ENCODE assay signal across 10 cellular contexts in genomic region chr12:121810234-121810817, GRCh38. TPM values are rescaled to one million over a fixed set of nuclear protein-coding genes. Genes with fewer than 3 reads are reported as not detected.
DNase-seq lines count a peak whose midpoint lies in the region; ATAC-seq and TF ChIP-seq lines count a peak whose summit lies in the region.
"Had no signal": no experiment of that assay in that cellular context is flagged by ENCODE, and none has a peak within 500 bp of the region (broad histone marks: within the 10 kb centered on the region; RNA-seq: fewer than 3 reads in every experiment).

No MANE protein-coding gene starts in this region.

- TF ChIP-seq EP300 in stomach (IDR thresholded peaks at IDR 0.05), result no peak

- intact Hi-C loops in left cardiac atrium (cut with DNase I), result loop anchor here in 1 of 2 donors (5.0 kb wide), 1 partner anchor 33 kb away; no protein-coding TSS in a partner anchor
- intact Hi-C loops in stomach (cut with DNase I; ENCODE audit: low total_unique reads), result loop anchor here (5.0 kb wide), 1 partner anchor 33 kb away; no protein-coding TSS in a partner anchor
- intact Hi-C loops in lower lobe of right lung (cut with DNase I), result no loop called here

- H3K4me3 ChIP-seq in right atrium auricular region (no peak overlapping the region), iPS-20b (ENCODE audit: low read length) (no peak overlapping the region), stomach (peak overlapping the region in 2 of 4 donors; percentile 73 to 75), lower lobe of right lung (no peak overlapping the region)
- H3K4me3 ChIP-seq: smooth muscle cell had no signal

- H3K9me3 ChIP-seq in right atrium auricular region (no peaks in the 10 kb centered on the region), T-helper 17 cell (ENCODE audit: control insufficient read depth, low read length, poor library complexity, severe bottlenecking) (no peaks in the 10 kb centered on the region), iPS-20b (ENCODE audit: insufficient read depth, low read depth, low read length) (no peaks in the 10 kb centered on the region), stomach (no peaks in the 10 kb centered on the region), lower lobe of right lung (no peaks in the 10 kb centered on the region)

- H3K36me3 ChIP-seq in right atrium auricular region (peaks cover 57% of the 10 kb centered on the region), iPS-20b (ENCODE audit: insufficient read depth, low read depth, low read length) (peaks cover 45% of the 10 kb centered on the region), stomach (peaks cover 44 to 63% (median 54%) of the 10 kb centered on the region in 4 donors), lower lobe of right lung (peaks cover 57% of the 10 kb centered on the region)

- H3K4me1 Mint-ChIP-seq in T-helper 17 cell, result peaks cover 51% of the 10 kb centered on the region

- 56 to 79% (median 76%) methylated on average over 7 to 33 of the region's 33 CpGs for WGBS in stomach, 5 donors

- ATAC-seq in left cardiac atrium (no peak), T-helper 17 cell (no peak), lower lobe of right lung (no peak)

- H3K36me3 Mint-ChIP-seq in T-helper 17 cell (ENCODE audit: low read depth), result peaks cover 2% of the 10 kb centered on the region

- peak overlapping the region; percentile 92; the same call in 1 of the 2 replicates for H3K9ac ChIP-seq in iPS-20b (ENCODE audit: low read depth, low read length)

- H3K27ac ChIP-seq in right atrium auricular region (no peak overlapping the region), iPS-20b (ENCODE audit: low read length) (no peak overlapping the region), stomach (peak overlapping the region in 3 of 5 donors; percentile 10 to 84 (median 83)), lower lobe of right lung (no peak overlapping the region)

- H3K4me1 ChIP-seq in right atrium auricular region (peaks cover 0 to 70% of the 10 kb centered on the region in 2 donors), iPS-20b (ENCODE audit: insufficient read depth, low read length) (peaks cover 19% of the 10 kb centered on the region), stomach (peaks cover 56 to 91% (median 74%) of the 10 kb centered on the region in 4 donors), lower lobe of right lung (peaks cover 61% of the 10 kb centered on the region)

- peak; percentile 24 for DNase-seq in left cardiac atrium
- DNase-seq in right atrium auricular region (ENCODE audit: low spot score), result no peak
- no peak for DNase-seq in T-helper 17 cell
- no peak for DNase-seq in stomach
- no peak for DNase-seq in GM19240 (ENCODE audit: insufficient read length, low spot score)
- no peak for DNase-seq in lower lobe of right lung
- no peak for DNase-seq in NCI-H1694 treated with DMSO at 0.1 percent for 48 hours (lab: John Stamatoyannopoulos, UW)

- TF ChIP-seq POLR2A in stomach (IDR thresholded peaks at IDR 0.05), result no peak

- no peak for TF ChIP-seq CTCF in right atrium auricular region (IDR thresholded peaks at IDR 0.05)
- TF ChIP-seq CTCF in stomach (IDR thresholded peaks at IDR 0.05), result no peak
- TF ChIP-seq CTCF in lower lobe of right lung (IDR thresholded peaks at IDR 0.05), result no peak

- peak overlapping the region; percentile 91 for H3K4me3 Mint-ChIP-seq in T-helper 17 cell

- H3K27me3 ChIP-seq in right atrium auricular region (no peaks in the 10 kb centered on the region), iPS-20b (ENCODE audit: insufficient read depth, low read length) (no peaks in the 10 kb centered on the region), stomach (no peaks in the 10 kb centered on the region), lower lobe of right lung (ENCODE audit: low read depth) (no peaks in the 10 kb centered on the region)

- peak overlapping the region; percentile 95 for H3K27ac Mint-ChIP-seq in T-helper 17 cell

- H3K27me3 Mint-ChIP-seq in T-helper 17 cell, result no peaks in the 10 kb centered on the region

RNA-seq across cellular contexts. Expression of gene SETD1B, which starts 6.5 kb away (rescaled TPM):
- total RNA-seq in left cardiac atrium, result 10 to 100 TPM in 1 of 2 donors, 1 to 10 TPM in 1; 9.3 to 11.9 TPM
- total RNA-seq in right atrium auricular region, result 1 to 10 TPM; 6.0 to 9.3 TPM
- total RNA-seq in T-helper 17 cell, result 10 to 100 TPM; 54.5 to 64.1 TPM
- total RNA-seq in stomach, result 10 to 100 TPM in 3 of 5 donors, 1 to 10 TPM in 2; 7.2 to 27.5 (median 11.7) TPM
- 1 to 10 TPM; 3.2 to 5.4 (median 5.3) TPM for polyA plus RNA-seq in stomach
- total RNA-seq in lower lobe of right lung, result 19.7 TPM

RNA-seq across cellular contexts. Expression of gene RHOF, which starts 16.8 kb away (rescaled TPM):
- total RNA-seq in left cardiac atrium (10 to 100 TPM; 14.7 to 25.1 TPM), right atrium auricular region (10 to 100 TPM in 1 of 2 donors, 1 to 10 TPM in 1; 7.3 to 21.9 TPM), T-helper 17 cell (100 to 1,000 TPM; 121 to 122 TPM), stomach (100 to 1,000 TPM in 1 of 5 donors, 10 to 100 TPM in 3, 1 to 10 TPM in 1; 8.0 to 105 (median 29.5) TPM), lower lobe of right lung (28.7 TPM)
- 10 to 100 TPM in 2 of 3 donors, 1 to 10 TPM in 1; 3.2 to 36.4 (median 13.6) TPM for polyA plus RNA-seq in stomach

RNA-seq across cellular contexts. Expression of gene HPD, which starts 48.3 kb away (rescaled TPM):
- total RNA-seq in left cardiac atrium (1 to 10 TPM; 1.8 to 2.9 TPM), right atrium auricular region (1 to 10 TPM in 1 of 2 donors, under 1 TPM in 1; 0.39 to 1.3 TPM), T-helper 17 cell (not detected), stomach (under 1 TPM in 1 of 5 donors, not detected in 4; 0.73 TPM), lower lobe of right lung (2.5 TPM)
- 1 to 10 TPM in 1 of 3 donors, under 1 TPM in 1, not detected in 1; 0.40 to 3.1 TPM for polyA plus RNA-seq in stomach
- total RNA-seq: chondrocyte, smooth muscle cell had no signal
- polyA plus RNA-seq: smooth muscle cell had no signal

Comparison
In these comparisons a context has a peak if more than half of its experiments do, and no peak if none do; other contexts are left out.
1. H3K27ac ChIP-seq: peak in stomach (3 of 5); none in right atrium auricular region (0 of 2), iPS-20b (single experiment) and lower lobe of right lung (single experiment).